8 cellular contexts compared by ENCODE assay signal in genomic region chr2:89208144-89208932, GRCh38.
DNase-seq lines count a peak whose midpoint lies in the region; ATAC-seq, FAIRE-seq and TF ChIP-seq lines count a peak whose summit lies in the region.
"Not testable (repeated sequence)": the region's sequence is repeated elsewhere in the genome, so short reads cannot be mapped to it uniquely, and the experiment has no call there.

No MANE protein-coding gene starts in this region.

- not testable (repeated sequence) for H3K9ac ChIP-seq in keratinocyte (ENCODE audit: control insufficient read depth, extremely low read depth, insufficient read depth, low read length)

- H3K4me2 ChIP-seq in keratinocyte (ENCODE audit: control insufficient read depth, extremely low read depth, insufficient read depth, low read depth, low read length) = not testable (repeated sequence)
- H3K4me2 ChIP-seq in osteoblast (ENCODE audit: insufficient read depth, low read length) = peak overlapping the region; percentile 34

- ATAC-seq in HG03039 (IDR thresholded peaks at IDR 0.05; ENCODE audit: unreplicated experiment) (peak; percentile 44), esophagus mucosa (peak; percentile 74)
- ATAC-seq in Panc1 = not testable (repeated sequence)

- H2AFZ ChIP-seq in ACC112 (ENCODE audit: low read length, unreplicated experiment); keratinocyte (ENCODE audit: control insufficient read depth, low read length); osteoblast (ENCODE audit: low read length): not testable (repeated sequence)

- not testable (repeated sequence) for H3K27me3 ChIP-seq in ACC112 (ENCODE audit: insufficient read depth, low read length); Panc1 (ENCODE audit: control insufficient read depth, insufficient read depth, low read length); keratinocyte (ENCODE audit: control insufficient read depth, extremely low read depth, insufficient read depth, low read length); osteoblast (ENCODE audit: insufficient read depth, low read length)

- H3K4me3 ChIP-seq in ACC112 (ENCODE audit: low read depth, low read length); Panc1 (ENCODE audit: low read depth in 2 of 2, low read length in 2 of 2); keratinocyte (ENCODE audit: control insufficient read depth in 2 of 3, extremely low read depth in 1 of 3, insufficient read depth in 2 of 3, low read depth in 1 of 3, low read length in 3 of 3); osteoblast (ENCODE audit: insufficient read depth, low read length): not testable (repeated sequence)

- intact Hi-C loops in Panc1 (cut with micrococcal nuclease; ENCODE audit: unreplicated experiment) = not testable (repeated sequence)

- H3K36me3 ChIP-seq in ACC112 (ENCODE audit: insufficient read depth, low read length); Panc1 (ENCODE audit: control insufficient read depth, insufficient read depth, low read length); keratinocyte (ENCODE audit: control insufficient read depth in 2 of 2, extremely low read depth in 1 of 2, insufficient read depth in 2 of 2, low read length in 2 of 2); osteoblast (ENCODE audit: insufficient read depth, low read length): not testable (repeated sequence)

- not testable (repeated sequence) for H3K9me1 ChIP-seq in keratinocyte (ENCODE audit: control insufficient read depth, extremely low read depth, insufficient read depth, low read length)

- not testable (repeated sequence) for TF ChIP-seq CTCF in Panc1 (IDR thresholded peaks at IDR 0.05); keratinocyte (optimal IDR thresholded peaks at IDR 0.05 in 1 of 3, IDR thresholded peaks at IDR 0.05 in 1 of 3, conservative IDR thresholded peaks at IDR 0.05 in 1 of 3; ENCODE audit: extremely low read depth in 1 of 3, insufficient read depth in 2 of 3, low read length in 3 of 3); osteoblast (IDR thresholded peaks at IDR 0.05; ENCODE audit: extremely low read depth, low read depth, low read length)

- not testable (repeated sequence) for H3K9me3 ChIP-seq in Panc1 (ENCODE audit: control insufficient read depth, insufficient read depth, low read depth, low read length); keratinocyte (ENCODE audit: control insufficient read depth, low read depth, low read length); osteoblast (ENCODE audit: low read depth, low read length)

- CTCF ChIA-PET in Panc1 (lab: Charles Lee) = not testable (repeated sequence)

- dilution Hi-C loops in keratinocyte (cut with MboI; ENCODE audit: extremely low pct_ligation_motif_present, low sequenced_read_pairs) = not testable (repeated sequence)

- DNase-seq in Daoy (ENCODE audit: low read depth) (peak; percentile 85), Panc1 (ENCODE audit: low read depth, low spot score) (peak; percentile 61), amniotic epithelial cell (ENCODE audit: low read depth) (peak; percentile 1), osteoblast (ENCODE audit: insufficient read length, low spot score, missing footprints) (peak; percentile 47)
- DNase-seq in keratinocyte (ENCODE audit: low read depth, low spot score) = not testable (repeated sequence)

- POLR2A ChIA-PET in Panc1 (lab: Charles Lee) = not testable (repeated sequence)

- in situ Hi-C loops in Panc1 (cut with HindIII; ENCODE audit: low pct_unique_long_range_greater_than_20kb, low sequenced_read_pairs) = not testable (repeated sequence)

- H3K79me2 ChIP-seq in ACC112 (ENCODE audit: control insufficient read depth, insufficient read depth, low read length, unreplicated experiment); keratinocyte (ENCODE audit: control insufficient read depth, insufficient read depth, low read length); osteoblast (ENCODE audit: insufficient read depth, low read length): not testable (repeated sequence)

- not testable (repeated sequence) for H3K4me1 ChIP-seq in ACC112 (ENCODE audit: control insufficient read depth, insufficient read depth, low read length, unreplicated experiment); Panc1 (ENCODE audit: control insufficient read depth, insufficient read depth, low read length); keratinocyte (ENCODE audit: control insufficient read depth, extremely low read depth, insufficient read depth, low read length); osteoblast (ENCODE audit: insufficient read depth, low read length)

- H4K20me1 ChIP-seq in keratinocyte (ENCODE audit: control insufficient read depth, extremely low read depth, insufficient read depth, low read length); osteoblast (ENCODE audit: insufficient read depth, low read length): not testable (repeated sequence)

- H3K27ac ChIP-seq in ACC112 (ENCODE audit: low read depth, low read length) (peak overlapping the region; percentile 53), osteoblast (ENCODE audit: low read depth, low read length) (peak overlapping the region; percentile 60)
- H3K27ac ChIP-seq in Panc1 (ENCODE audit: low read length); keratinocyte (ENCODE audit: control insufficient read depth, insufficient read depth, low read length): not testable (repeated sequence)

- BruUV-seq in Panc1 (replicated peaks; lab: Mats Ljungman, UMichigan) = not testable (repeated sequence)

- FAIRE-seq in keratinocyte (lab: Jason Lieb, UNC) = peak; percentile 48
